ENCODE assay signal across 9 cellular contexts in the genomic region with DNA sequence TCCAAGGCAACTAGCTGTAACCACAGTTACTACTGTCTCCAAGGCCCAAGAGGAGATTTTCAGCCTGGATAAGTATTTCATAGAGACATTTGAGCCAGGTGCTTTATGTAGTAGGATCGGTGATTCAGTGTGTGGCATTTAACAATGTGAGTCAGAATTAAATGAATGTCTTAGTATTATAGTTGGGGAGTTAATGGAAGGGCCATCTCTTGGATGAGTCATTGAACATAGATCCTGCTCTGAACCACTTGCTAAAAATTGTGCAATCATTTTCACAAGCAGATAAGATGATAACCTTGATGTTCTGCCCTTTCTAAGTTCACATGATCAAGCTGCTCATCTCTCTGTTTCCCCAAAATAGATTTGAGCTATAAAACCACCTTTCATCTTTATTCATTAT.
DNase-seq lines count a peak whose midpoint lies in the region; ATAC-seq, FAIRE-seq and TF ChIP-seq lines count a peak whose summit lies in the region.
"Had no signal": no experiment of that assay in that cellular context is flagged by ENCODE, and none has a peak within 500 bp of the region (broad histone marks: within the 10 kb centered on the region; RNA-seq: fewer than 3 reads in every experiment).

No MANE protein-coding gene starts in this region.

- in situ Hi-C loops in transverse colon (cut with MboI; ENCODE audit: low pct_ligation_motif_present in 1 of 4, low pct_unique_long_range_greater_than_20kb in 1 of 4, low sequenced_read_pairs in 3 of 4) = no loop called here

- WGBS in transverse colon (ENCODE audit: low coverage in 1 of 2), 2 donors = 48 to 60% methylated on average over 1 of the region's 1 CpG

- no peak overlapping the region for H3K27ac ChIP-seq in transverse colon

- no peak for TF ChIP-seq CTCF in transverse colon (IDR thresholded peaks at IDR 0.05)

- FAIRE-seq in HTR-8/SVneo (lab: Jason Lieb, UNC) = peak; percentile 60

- H3K36me3 Mint-ChIP-seq in T-helper 17 cell (ENCODE audit: low read depth) = no peaks in the 10 kb centered on the region

- intact Hi-C loops in transverse colon (cut with DNase I; ENCODE audit: low total_unique reads) = no loop called here

- ATAC-seq in T-helper 17 cell = peak; percentile 18

- H3K27ac Mint-ChIP-seq in T-helper 17 cell = no peak overlapping the region

- H3K27me3 Mint-ChIP-seq in T-helper 17 cell = peaks cover 7% of the 10 kb centered on the region

- DNase-seq in AG20443 (ENCODE audit: low spot score) = peak; percentile 34
- peak; percentile 57 for DNase-seq in HTR-8/SVneo (ENCODE audit: insufficient read length, low spot score)
- DNase-seq in T-helper 17 cell = no peak
- peak; percentile 97 for DNase-seq in kidney tubule cell (ENCODE audit: low spot score)
- DNase-seq in transverse colon = no peak
- DNase-seq in amygdala (lab: John Stamatoyannopoulos, UW) = no peak
- DNase-seq in activated CD8-positive, alpha-beta memory T cell treated with anti-CD3 and anti-CD28 coated beads, Interleukin-2, amount 50 U/mL, for 4 hours = no peak
- no peak for DNase-seq in stimulated activated CD4-positive, alpha-beta T cell treated with anti-CD3 and anti-CD28 coated beads, Interleukin-12 subunit alpha, Interleukin-12 subunit beta, amount 100 ng/mL, for 4 hours
- DNase-seq: NCI-H2227 treated with DMSO at 0.1 percent for 48 hours had no signal

- H3K4me3 Mint-ChIP-seq in T-helper 17 cell = no peak overlapping the region

- peaks cover 4% of the 10 kb centered on the region for H3K4me1 Mint-ChIP-seq in T-helper 17 cell

- H3K4me3 ChIP-seq in transverse colon = no peak overlapping the region

- no peak for TF ChIP-seq POLR2A in transverse colon (IDR thresholded peaks at IDR 0.05)

- H3K4me1 ChIP-seq in transverse colon = peaks cover 0 to 3% (median 0%) of the 10 kb centered on the region in 4 donors

- no peak for TF ChIP-seq EP300 in transverse colon (IDR thresholded peaks at IDR 0.05; ENCODE audit: low read depth)

- no peaks in the 10 kb centered on the region for H3K27me3 ChIP-seq in transverse colon

- no peaks in the 10 kb centered on the region for H3K9me3 ChIP-seq in T-helper 17 cell (ENCODE audit: control insufficient read depth, low read length, poor library complexity, severe bottlenecking)
- no peaks in the 10 kb centered on the region for H3K9me3 ChIP-seq in transverse colon

- no peaks in the 10 kb centered on the region for H3K36me3 ChIP-seq in transverse colon

Comparison
In these comparisons a context has a peak if more than half of its experiments do, and no peak if none do; other contexts are left out.
1. DNase-seq: peak in AG20443 (single experiment), HTR-8/SVneo (single experiment) and kidney tubule cell (single experiment); none in T-helper 17 cell (0 of 3), transverse colon (single experiment), amygdala (0 of 56), activated CD8-positive, alpha-beta memory T cell treated with anti-CD3 and anti-CD28 coated beads, Interleukin-2, amount 50 U/mL, for 4 hours (single experiment) and stimulated activated CD4-positive, alpha-beta T cell treated with anti-CD3 and anti-CD28 coated beads, Interleukin-12 subunit alpha, Interleukin-12 subunit beta, amount 100 ng/mL, for 4 hours (single experiment).